Comparison of ENCODE assay signal across 8 cellular contexts in the genomic region with DNA sequence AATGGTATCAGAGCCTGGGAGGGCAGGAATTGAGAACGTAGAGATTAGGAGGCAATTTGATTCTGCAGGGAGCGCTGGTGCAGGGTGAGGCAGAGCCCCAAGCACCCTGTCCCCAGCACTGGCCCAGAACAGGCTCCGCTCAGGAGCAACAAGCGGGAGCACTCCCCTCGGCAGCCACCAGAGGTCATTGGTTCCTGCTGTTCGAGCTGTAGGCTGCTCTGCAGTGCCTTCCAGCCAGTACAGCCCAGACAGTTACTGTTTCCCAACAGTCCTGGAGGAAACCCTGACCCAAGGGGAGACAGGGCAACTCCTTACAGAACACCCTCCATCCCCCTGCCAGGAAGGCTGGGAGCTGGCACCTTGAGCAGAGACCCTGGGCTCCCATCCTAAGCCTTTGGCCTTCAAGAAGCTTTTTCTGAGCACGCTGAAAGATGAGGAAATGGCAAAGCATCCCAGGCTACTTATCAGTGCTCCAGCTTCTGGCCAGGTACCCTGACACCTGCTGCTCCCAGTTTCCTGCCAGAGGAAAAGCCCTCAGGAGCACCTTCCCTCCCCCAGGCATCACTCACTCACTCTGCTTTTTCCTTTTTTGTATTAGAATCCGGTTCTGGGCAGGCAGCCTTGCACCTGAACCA.
DNase-seq lines count a peak whose midpoint lies in the region; ATAC-seq and TF ChIP-seq lines count a peak whose summit lies in the region.

No MANE protein-coding gene starts in this region.

- H3K79me2 ChIP-seq in neural progenitor cell (ENCODE audit: low read depth): no peaks in the 10 kb centered on the region

- peak; percentile 98 for ATAC-seq in GM19463 (IDR thresholded peaks at IDR 0.05; ENCODE audit: unreplicated experiment)

- H3K4me1 Mint-ChIP-seq in neural progenitor cell: peaks cover 69% of the 10 kb centered on the region

- H3K27me3 ChIP-seq in HUES48 (ENCODE audit: control insufficient read depth, insufficient read depth, low read length) (no peaks in the 10 kb centered on the region), neural progenitor cell (no peaks in the 10 kb centered on the region)

- H3K9me3 ChIP-seq in HUES48 (ENCODE audit: control insufficient read depth, insufficient read depth, low read length): no peaks in the 10 kb centered on the region
- H3K9me3 ChIP-seq in neural progenitor cell (ENCODE audit: low read depth): no peaks in the 10 kb centered on the region

- no peak overlapping the region for H3K9ac ChIP-seq in HUES48 (ENCODE audit: low read depth, low read length)
- H3K9ac ChIP-seq in neural progenitor cell: no peak overlapping the region

- TF ChIP-seq CTCF in neural progenitor cell (IDR thresholded peaks at IDR 0.05): peak; percentile 86

- H3K27ac Mint-ChIP-seq in neural progenitor cell: no peak overlapping the region

- H3K36me3 ChIP-seq in HUES48 (ENCODE audit: control insufficient read depth, insufficient read depth, low read length) (peaks cover 9% of the 10 kb centered on the region; the same call in 1 of the 2 replicates), neural progenitor cell (no peaks in the 10 kb centered on the region)

- H3K4me3 Mint-ChIP-seq in neural progenitor cell: no peak overlapping the region

- peak overlapping the region; percentile 46 for H3K27ac ChIP-seq in HUES48 (ENCODE audit: low read depth, low read length)
- no peak overlapping the region for H3K27ac ChIP-seq in neural progenitor cell
- H3K27ac ChIP-seq in substantia nigra (ENCODE audit: low read depth, low read length, poor library complexity, severe bottlenecking): no peak overlapping the region

- peaks cover 8% of the 10 kb centered on the region for H3K27me3 Mint-ChIP-seq in neural progenitor cell (ENCODE audit: insufficient read depth, low read depth)

- DNase-seq in COLO668 (lab: John Stamatoyannopoulos, UW; ENCODE audit: unreplicated experiment): peak; percentile 77
- peak; percentile 12 for DNase-seq in OCI-M2 (lab: John Stamatoyannopoulos, UW; ENCODE audit: unreplicated experiment)
- peak; percentile 60 for DNase-seq in activated T-cell treated with anti-CD3 and anti-CD28 coated beads for 48 hours (ENCODE audit: low read depth)
- DNase-seq in fibroblast of gingiva (ENCODE audit: low read depth): peak; percentile 67
- DNase-seq in neural progenitor cell (ENCODE audit: low spot score): peak; percentile 89
- DNase-seq in substantia nigra (lab: John Stamatoyannopoulos, UW): peak in 46 of 49 donors; percentile 9 to 84 (median 66)

- no peaks in the 10 kb centered on the region for H3K9me3 Mint-ChIP-seq in neural progenitor cell

- H3K4me1 ChIP-seq in HUES48 (ENCODE audit: control insufficient read depth, insufficient read depth, low read length): peaks cover 61% of the 10 kb centered on the region
- peaks cover 42% of the 10 kb centered on the region for H3K4me1 ChIP-seq in neural progenitor cell

- no peak overlapping the region for H3K4me2 ChIP-seq in neural progenitor cell

- no peak overlapping the region for H3K4me3 ChIP-seq in HUES48 (ENCODE audit: low read depth, low read length)
- H3K4me3 ChIP-seq in neural progenitor cell: no peak overlapping the region

- no peaks in the 10 kb centered on the region for H3K36me3 Mint-ChIP-seq in neural progenitor cell

- H2AFZ ChIP-seq in neural progenitor cell (replicated peaks): no peak overlapping the region

- H3F3A ChIP-seq in neural progenitor cell (ENCODE audit: low read depth): peaks cover 29% of the 10 kb centered on the region

- peaks cover 69% of the 10 kb centered on the region for H4K20me1 ChIP-seq in neural progenitor cell (ENCODE audit: low read depth)

Comparison
In these comparisons a context has a peak if more than half of its experiments do, and no peak if none do; other contexts are left out.
1. DNase-seq: peak in every context shown above with its lines; median percentile 89 in neural progenitor cell; 77 in COLO668; 67 in fibroblast of gingiva; 66 in substantia nigra; 60 in activated T-cell treated with anti-CD3 and anti-CD28 coated beads for 48 hours; 12 in OCI-M2.